Comparison of ENCODE assay signal across 9 cellular contexts in the genomic region with DNA sequence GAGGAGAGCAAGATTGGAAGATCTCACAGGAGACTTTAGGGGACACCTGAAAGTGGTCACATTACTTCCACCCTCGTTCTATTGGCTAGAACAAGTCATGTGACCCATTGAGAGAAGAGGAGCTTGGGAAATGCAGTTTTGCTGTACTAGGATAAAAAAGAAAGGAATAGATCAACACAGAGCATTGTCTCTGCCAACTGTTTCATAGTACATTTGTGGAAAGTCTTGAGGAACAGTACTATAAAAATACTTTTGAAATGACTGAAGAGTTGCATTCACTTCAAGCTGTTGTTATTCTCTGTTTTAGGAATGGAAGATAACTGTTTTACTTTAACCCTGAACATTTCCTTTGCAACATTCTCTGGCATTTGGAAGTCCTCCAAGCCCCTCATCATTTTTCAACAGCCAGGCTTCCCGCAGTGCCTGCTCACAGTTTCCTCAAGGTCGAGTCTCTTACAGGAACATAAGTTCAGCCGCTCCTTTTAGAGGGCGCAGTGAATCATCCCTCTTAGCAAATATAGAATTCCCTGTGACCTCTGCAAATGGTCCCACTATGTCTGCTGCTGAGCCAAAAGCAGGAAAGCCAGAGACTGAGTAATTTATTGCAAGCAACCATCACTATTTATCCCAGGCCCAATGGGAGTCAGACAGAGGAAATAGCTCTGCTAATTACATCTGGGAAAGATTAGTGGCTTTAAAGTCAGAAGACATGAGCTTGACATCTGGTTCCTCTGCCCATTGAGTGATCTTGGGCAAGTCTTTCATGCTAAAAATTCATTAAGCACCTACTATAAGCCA. TPM values are rescaled to one million over a fixed set of nuclear protein-coding genes. Genes with fewer than 3 reads are reported as not detected.
A peak's percentile ranks its signal among the peaks of the same experiment; 100 is the strongest.
DNase-seq lines count a peak whose midpoint lies in the region; ATAC-seq and TF ChIP-seq lines count a peak whose summit lies in the region.
"Had no signal": no experiment of that assay in that cellular context is flagged by ENCODE, and none has a peak within 500 bp of the region (broad histone marks: within the 10 kb centered on the region; RNA-seq: fewer than 3 reads in every experiment).

No MANE protein-coding gene starts in this region.

- H3K27ac ChIP-seq in brain microvascular endothelial cell (peak overlapping the region; percentile 63), subcutaneous abdominal adipose tissue (ENCODE audit: low read depth, low read length) (peak overlapping the region; percentile 11)

- ATAC-seq in HG03520 (IDR thresholded peaks at IDR 0.05; ENCODE audit: unreplicated experiment) (no peak), HG03565 (IDR thresholded peaks at IDR 0.05; ENCODE audit: unreplicated experiment) (no peak)

- no peak overlapping the region for H3K4me3 ChIP-seq in brain microvascular endothelial cell (ENCODE audit: low read depth, low read length)
- H3K4me3 ChIP-seq in subcutaneous abdominal adipose tissue (ENCODE audit: low read depth in 1 of 5, low read length in 5 of 5): no peak overlapping the region
- H3K4me3 ChIP-seq in H7 (ENCODE audit: insufficient read depth, low read depth, low read length): no peak overlapping the region

- in situ Hi-C loops in brain microvascular endothelial cell (cut with HindIII; ENCODE audit: low pct_ligation_motif_present, low sequenced_read_pairs): no loop called here

- peak; percentile 23 for DNase-seq in HS-27A (ENCODE audit: low read depth)
- peak; percentile 97 for DNase-seq in brain microvascular endothelial cell
- DNase-seq in kidney tubule cell (ENCODE audit: low spot score): peak; percentile 12
- no peak for DNase-seq in H7
- DNase-seq in activated CD4-positive, alpha-beta T cell treated with anti-CD3 and anti-CD28 coated beads, Interleukin-2, amount 50 U/mL, for 4 hours: no peak
- DNase-seq: activated T-cell treated with anti-CD3 and anti-CD28 coated beads, Interleukin-2, amount 50 U/mL, for 1 hour had no signal

- H3K9me3 ChIP-seq in subcutaneous abdominal adipose tissue (ENCODE audit: control insufficient read depth in 5 of 5, low read length in 5 of 5): no peaks in the 10 kb centered on the region

- H3K36me3 ChIP-seq in brain microvascular endothelial cell (replicated peaks) (no peaks in the 10 kb centered on the region), subcutaneous abdominal adipose tissue (ENCODE audit: control insufficient read depth in 5 of 5, insufficient read depth in 5 of 5, low read length in 5 of 5) (no peaks in the 10 kb centered on the region), H7 (replicated peaks; ENCODE audit: control insufficient read depth, insufficient read depth, low read length) (no peaks in the 10 kb centered on the region)

- no peaks in the 10 kb centered on the region for H3K27me3 ChIP-seq in brain microvascular endothelial cell (replicated peaks)
- H3K27me3 ChIP-seq in subcutaneous abdominal adipose tissue (ENCODE audit: control insufficient read depth in 5 of 5, insufficient read depth in 4 of 5, low read length in 5 of 5): no peaks in the 10 kb centered on the region
- H3K27me3 ChIP-seq in H7 (ENCODE audit: control insufficient read depth, insufficient read depth, low read length): no peaks in the 10 kb centered on the region

- H3K9ac ChIP-seq in subcutaneous abdominal adipose tissue (ENCODE audit: low read length in 5 of 5): no peak overlapping the region

- no peak for TF ChIP-seq CTCF in brain microvascular endothelial cell (IDR thresholded peaks at IDR 0.05; ENCODE audit: low read depth, low read length, missing control alignments)

- H3K4me1 ChIP-seq in subcutaneous abdominal adipose tissue (ENCODE audit: control insufficient read depth in 5 of 5, insufficient read depth in 5 of 5, low read length in 5 of 5): peaks cover 0 to 10% (median 3%) of the 10 kb centered on the region in 5 donors

RNA-seq across cellular contexts. Expression of a gene that starts 40.7 kb away (rescaled TPM):
- 89.8 and 95.0 TPM in 2 replicates for total RNA-seq in H7 (2014; rRNA removed; shearing (Covaris generic))

RNA-seq across cellular contexts. Expression of a gene that starts 40.9 kb away (rescaled TPM):
- 185 and 190 TPM in 2 replicates for total RNA-seq in H7 (2014; rRNA removed; shearing (Covaris generic))

Comparison
In these comparisons a context has a peak if more than half of its experiments do, and no peak if none do; other contexts are left out.
1. DNase-seq: peak in HS-27A (single experiment), brain microvascular endothelial cell (single experiment) and kidney tubule cell (single experiment); none in H7 (single experiment) and activated CD4-positive, alpha-beta T cell treated with anti-CD3 and anti-CD28 coated beads, Interleukin-2, amount 50 U/mL, for 4 hours (0 of 2).